In genomic region chr5:140325486-140325885, GRCh38 we compare ENCODE assay signal across 1 cellular context.
TF ChIP-seq lines count a peak whose summit lies in the region.

No MANE protein-coding gene starts in this region.

TF ChIP-seq in IMR-90, 13 proteins besides CTCF, POLR2A, EP300 and RAD21:
- TF ChIP-seq USF2 (IDR thresholded peaks at IDR 0.05; ENCODE audit: low read depth, low read length) = no peak
